Comparison of ENCODE assay signal across 10 cellular contexts in the genomic region with DNA sequence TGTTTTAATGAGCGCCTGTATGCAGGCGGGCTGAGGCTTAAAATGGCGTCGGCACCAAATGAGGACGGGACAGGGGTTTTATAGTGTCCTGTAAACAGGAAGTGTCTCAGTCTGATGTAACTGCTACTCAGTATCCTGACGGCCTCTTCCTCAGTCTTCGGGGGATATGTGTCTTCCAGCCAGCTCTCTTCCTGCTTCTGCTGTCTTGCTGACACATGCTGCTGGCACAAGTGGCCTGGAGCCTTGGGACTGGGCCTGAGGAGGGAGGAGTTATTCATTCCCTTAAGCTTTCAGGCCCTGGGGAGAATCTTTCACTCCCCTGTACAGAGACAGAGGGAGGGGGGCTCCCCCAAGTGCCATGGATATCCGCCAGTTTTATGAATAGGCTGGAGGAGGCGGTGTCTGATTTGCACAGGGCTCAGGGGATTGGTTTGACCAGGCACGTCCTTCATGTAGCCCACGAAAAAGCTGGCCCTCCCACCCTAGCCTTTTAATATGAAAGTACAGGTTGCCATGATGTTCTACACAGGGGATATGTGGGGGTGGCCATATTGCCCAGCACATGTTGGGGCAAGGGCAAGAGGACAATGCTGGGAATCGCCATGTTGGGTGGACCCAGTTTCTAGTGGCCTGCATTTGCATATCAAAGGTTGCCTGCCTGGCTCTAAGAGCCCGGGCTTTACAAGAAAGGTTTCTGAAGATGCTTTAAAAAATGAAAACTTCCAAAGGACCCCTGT. TPM values are rescaled to one million over a fixed set of nuclear protein-coding genes. Genes with fewer than 3 reads are reported as not detected.
DNase-seq lines count a peak whose midpoint lies in the region; ATAC-seq, FAIRE-seq and TF ChIP-seq lines count a peak whose summit lies in the region.
"Had no signal": no experiment of that assay in that cellular context is flagged by ENCODE, and none has a peak within 500 bp of the region (broad histone marks: within the 10 kb centered on the region; RNA-seq: fewer than 3 reads in every experiment).

No MANE protein-coding gene starts in this region.

- DNase-seq in AG09319 (ENCODE audit: extremely low read depth, low read depth): peak; percentile 4
- peak; percentile 9 for DNase-seq in bronchial epithelial cell (ENCODE audit: low read depth)
- DNase-seq in right lobe of liver: no peak
- no peak for DNase-seq in activated naive CD4-positive, alpha-beta T cell (lab: John Stamatoyannopoulos, UW)
- DNase-seq in NCI-H510A treated with DMSO at 0.1 percent for 48 hours (lab: John Stamatoyannopoulos, UW): no peak
- DNase-seq in esophagus muscularis mucosa (ENCODE audit: extremely low spot score): no peak
- DNase-seq: T-helper 17 cell had no signal

- H3K9me2 ChIP-seq in Loucy (replicated peaks; ENCODE audit: low read depth, low read length): no peaks in the 10 kb centered on the region

- ATAC-seq in right lobe of liver (peak; percentile 14 to 52 (median 35)), GM21825 (IDR thresholded peaks at IDR 0.05; ENCODE audit: unreplicated experiment) (no peak)
- ATAC-seq: T-helper 17 cell had no signal

- no peaks in the 10 kb centered on the region for H3K9me3 ChIP-seq in Loucy (ENCODE audit: insufficient read depth, low read depth, low read length)
- no peaks in the 10 kb centered on the region for H3K9me3 ChIP-seq in right lobe of liver
- no peaks in the 10 kb centered on the region for H3K9me3 ChIP-seq in esophagus muscularis mucosa

- H3K4me1 ChIP-seq in Loucy (ENCODE audit: insufficient read depth, low read length, poor library complexity, severe bottlenecking): peaks cover 4% of the 10 kb centered on the region
- H3K4me1 ChIP-seq in right lobe of liver: no peaks in the 10 kb centered on the region
- no peaks in the 10 kb centered on the region for H3K4me1 ChIP-seq in esophagus muscularis mucosa

- intact Hi-C loops in right lobe of liver (cut with DNase I) (no loop called here), esophagus muscularis mucosa (cut with DNase I) (no loop called here)

- H3K27ac ChIP-seq in right lobe of liver (no peak overlapping the region), esophagus muscularis mucosa (replicated peaks in 1 of 4) (peak overlapping the region in 1 of 4 donors; percentile 14)
- H3K27ac ChIP-seq: KMS-11 had no signal

- TF ChIP-seq CTCF in AG09319 (IDR thresholded peaks at IDR 0.05; ENCODE audit: low read depth, low read length): no peak
- no peak for TF ChIP-seq CTCF in Loucy (conservative IDR thresholded peaks at IDR 0.05; ENCODE audit: low read length)
- TF ChIP-seq CTCF in bronchial epithelial cell (IDR thresholded peaks at IDR 0.05; ENCODE audit: insufficient read depth, low read length, severe bottlenecking): no peak
- no peak for TF ChIP-seq CTCF in right lobe of liver (IDR thresholded peaks at IDR 0.05)
- TF ChIP-seq CTCF in esophagus muscularis mucosa (IDR thresholded peaks at IDR 0.05): no peak

- H3F3A ChIP-seq in Loucy (ENCODE audit: low read depth): no peaks in the 10 kb centered on the region

- no peak for FAIRE-seq in bronchial epithelial cell (lab: Jason Lieb, UNC)

- H3K4me3 ChIP-seq in Loucy (ENCODE audit: low read length, poor library complexity, severe bottlenecking) (no peak overlapping the region), bronchial epithelial cell (ENCODE audit: low read depth, low read length) (no peak overlapping the region), right lobe of liver (no peak overlapping the region), esophagus muscularis mucosa (no peak overlapping the region)

- no peak for TF ChIP-seq EP300 in esophagus muscularis mucosa (IDR thresholded peaks at IDR 0.05)

- H3K9ac ChIP-seq in Loucy (ENCODE audit: low read depth, low read length, poor library complexity, severe bottlenecking): no peak overlapping the region
- H3K9ac ChIP-seq: KMS-11 had no signal

- no peaks in the 10 kb centered on the region for H4K20me1 ChIP-seq in Loucy (ENCODE audit: insufficient read depth, low read length, poor library complexity, severe bottlenecking)

- peak overlapping the region; percentile 61; the same call in 1 of the 2 replicates for H2AFZ ChIP-seq in Loucy (ENCODE audit: low read length)

- no peak overlapping the region for H3K4me2 ChIP-seq in Loucy (ENCODE audit: low read depth, low read length, poor library complexity, severe bottlenecking)
- H3K4me2 ChIP-seq: KMS-11 had no signal

- H3K27me3 ChIP-seq in Loucy (ENCODE audit: insufficient read depth, low read length, poor library complexity, severe bottlenecking) (no peaks in the 10 kb centered on the region), bronchial epithelial cell (ENCODE audit: control insufficient read depth, insufficient read depth, low read length) (no peaks in the 10 kb centered on the region), right lobe of liver (no peaks in the 10 kb centered on the region), esophagus muscularis mucosa (no peaks in the 10 kb centered on the region)

- H3K36me3 ChIP-seq in Loucy (ENCODE audit: insufficient read depth, low read length): no peaks in the 10 kb centered on the region
- no peaks in the 10 kb centered on the region for H3K36me3 ChIP-seq in bronchial epithelial cell (ENCODE audit: control insufficient read depth, insufficient read depth, low read length)
- no peaks in the 10 kb centered on the region for H3K36me3 ChIP-seq in right lobe of liver
- no peaks in the 10 kb centered on the region for H3K36me3 ChIP-seq in esophagus muscularis mucosa

- no peaks in the 10 kb centered on the region for H3K79me2 ChIP-seq in Loucy (ENCODE audit: insufficient read depth, low read length)

- WGBS in right lobe of liver (ENCODE audit: insufficient coverage, low coverage, low lambda C conversion rate, missing lambda C conversion rate): 58% methylated on average over 9 of the region's 13 CpGs
- WGBS in esophagus muscularis mucosa: 60% methylated on average over 9 of the region's 13 CpGs

- TF ChIP-seq POLR2A in right lobe of liver (IDR thresholded peaks at IDR 0.05): no peak
- TF ChIP-seq POLR2A in esophagus muscularis mucosa (IDR thresholded peaks at IDR 0.05; ENCODE audit: low read depth): no peak

RNA-seq across cellular contexts. Expression of gene NDUFB4, which starts 19.9 kb away (rescaled TPM):
- total RNA-seq in bronchial epithelial cell: 9.7 and 20.4 TPM in 2 replicates
- total RNA-seq in right lobe of liver: 10 to 100 TPM; 69.3 to 98.9 (median 77.5) TPM
- total RNA-seq in esophagus muscularis mucosa: 100 to 1,000 TPM; 142 to 333 (median 256) TPM

Comparison
In these comparisons a context has a peak if more than half of its experiments do, and no peak if none do; other contexts are left out.
1. DNase-seq: peak in AG09319 (single experiment) and bronchial epithelial cell (single experiment); none in right lobe of liver (0 of 3), activated naive CD4-positive, alpha-beta T cell (0 of 4), NCI-H510A treated with DMSO at 0.1 percent for 48 hours (single experiment) and esophagus muscularis mucosa (single experiment).